40 cellular contexts compared by ENCODE assay signal in genomic region chr17:77712578-77712977, GRCh38.
"Had no signal": no experiment of that assay in that cellular context is flagged by ENCODE, and none has a peak within 500 bp of the region (broad histone marks: within the 10 kb centered on the region; RNA-seq: fewer than 3 reads in every experiment).

No MANE protein-coding gene starts in this region.

- H3K9me3 ChIP-seq: ascending aorta, body of pancreas, breast epithelium had no signal

- H3K4me3 Mint-ChIP-seq: activated naive CD4-positive, alpha-beta T cell treated with anti-CD3 and anti-CD28 coated beads for 36 hours; activated naive CD4-positive, alpha-beta T cell treated with anti-CD3 and anti-CD28 coated beads, Interleukin-2, amount 10 ng/mL, durations not matched to agents 7 days and 5 days; activated naive CD4-positive, alpha-beta T cell treated with anti-CD3 and anti-CD28 coated beads, Interleukin-2, amount 50 U/mL, for 24 hours; activated naive CD8-positive, alpha-beta T cell; activated naive CD8-positive, alpha-beta T cell treated with anti-CD3 and anti-CD28 coated beads for 36 hours; activated naive CD8-positive, alpha-beta T cell treated with anti-CD3 and anti-CD28 coated beads, Interleukin-2, amount 10 ng/mL, durations not matched to agents 7 days and 5 days; activated naive CD8-positive, alpha-beta T cell treated with anti-CD3 and anti-CD28 coated beads, Interleukin-2, amount 50 U/mL, for 24 hours; activated T-cell treated with anti-CD3 and anti-CD28 coated beads, Interleukin-2, amount 50 U/mL, for 24 hours; activated T-cell treated with anti-CD3 and anti-CD28 coated beads, Interleukin-2, amount 50 U/mL, for 4 hours; activated T-cell treated with anti-CD3 and anti-CD28 coated beads, Interleukin-2, amount 50 U/mL, for 72 hours; activated T-helper 1 cell treated with anti-CD3 and anti-CD28 coated beads, Interleukin-12 subunit alpha, Interleukin-12 subunit beta, Interleukin-2, Interleukin-4 antibody, amounts not matched to agents 30 ng/mL and 10 ng/mL and 1 ng/mL, durations not matched to agents 14 hours and 24 hours and 36 hours; activated T-helper 17 cell treated with anti-CD3 and anti-CD28 coated beads, Interleukin-2, amount 50 U/mL, for 72 hours; brain; central memory CD8-positive, alpha-beta T cell had no signal

- ATAC-seq: activated naive CD4-positive, alpha-beta T cell treated with anti-CD3 and anti-CD28 coated beads, Interleukin-2, amount 50 U/mL, for 72 hours; activated naive CD8-positive, alpha-beta T cell treated with anti-CD3 and anti-CD28 coated beads, Interleukin-2, amount 50 U/mL, for 24 hours; activated T-cell treated with anti-CD3 and anti-CD28 coated beads, Interleukin-2, amount 50 U/mL, for 4 hours; activated T-cell treated with anti-CD3 and anti-CD28 coated beads, Interleukin-2, amount 50 U/mL, for 72 hours; activated T-helper 17 cell treated with anti-CD3 and anti-CD28 coated beads, Interleukin-2, amount 50 U/mL, for 72 hours; body of pancreas had no signal

- H3K27ac Mint-ChIP-seq: activated naive CD4-positive, alpha-beta T cell treated with anti-CD3 and anti-CD28 coated beads for 36 hours; activated naive CD4-positive, alpha-beta T cell treated with anti-CD3 and anti-CD28 coated beads, Interleukin-2, amount 10 ng/mL, durations not matched to agents 7 days and 5 days; activated naive CD4-positive, alpha-beta T cell treated with anti-CD3 and anti-CD28 coated beads, Interleukin-2, amount 50 U/mL, for 24 hours; activated naive CD4-positive, alpha-beta T cell treated with anti-CD3 and anti-CD28 coated beads, Interleukin-2, amount 50 U/mL, for 72 hours; activated naive CD8-positive, alpha-beta T cell; activated naive CD8-positive, alpha-beta T cell treated with anti-CD3 and anti-CD28 coated beads for 36 hours; activated naive CD8-positive, alpha-beta T cell treated with anti-CD3 and anti-CD28 coated beads, Interleukin-2, amount 10 ng/mL, durations not matched to agents 7 days and 5 days; activated naive CD8-positive, alpha-beta T cell treated with anti-CD3 and anti-CD28 coated beads, Interleukin-2, amount 50 U/mL, for 24 hours; activated T-cell treated with anti-CD3 and anti-CD28 coated beads, Interleukin-2, amount 50 U/mL, for 24 hours; activated T-cell treated with anti-CD3 and anti-CD28 coated beads, Interleukin-2, amount 50 U/mL, for 72 hours; activated T-helper 1 cell treated with anti-CD3 and anti-CD28 coated beads, Interleukin-12 subunit alpha, Interleukin-12 subunit beta, Interleukin-2, Interleukin-4 antibody, amounts not matched to agents 30 ng/mL and 10 ng/mL and 1 ng/mL, durations not matched to agents 14 hours and 24 hours and 36 hours; activated T-helper 17 cell treated with anti-CD3 and anti-CD28 coated beads, Interleukin-2, amount 50 U/mL, for 72 hours; activated T-helper 2 cell treated with anti-CD3 and anti-CD28 coated beads, Interferon-gamma antibody, Interleukin-2, Interleukin-4, amounts not matched to agents 10 μg/mL and 5 μg/mL and 100 μg/mL, durations not matched to agents 14 hours and 24 hours and 36 hours; brain had no signal

- DNase-seq: activated effector memory CD4-positive, alpha-beta T cell treated with anti-CD3 and anti-CD28 coated beads, Interleukin-2, amount 50 U/mL, for 16 hours; activated effector memory CD4-positive, alpha-beta T cell treated with Interleukin-2 at 50 U/mL for 16 hours; activated gamma-delta T cell; activated gamma-delta T cell treated with Interleukin-2 at 50 U/mL for 16 hours; activated naive CD4-positive, alpha-beta T cell; activated naive CD4-positive, alpha-beta T cell treated with anti-CD3 and anti-CD28 coated beads for 36 hours; activated naive CD4-positive, alpha-beta T cell treated with anti-CD3 and anti-CD28 coated beads, Interleukin-2, amount 10 ng/mL, durations not matched to agents 7 days and 5 days; activated naive CD4-positive, alpha-beta T cell treated with anti-CD3 and anti-CD28 coated beads, Interleukin-2, amount 50 U/mL, for 16 hours; activated naive CD4-positive, alpha-beta T cell treated with Interleukin-2 at 50 U/mL for 16 hours; activated naive CD8-positive, alpha-beta T cell treated with anti-CD3 and anti-CD28 coated beads for 36 hours; activated naive CD8-positive, alpha-beta T cell treated with anti-CD3 and anti-CD28 coated beads, Interleukin-2, amount 10 ng/mL, durations not matched to agents 7 days and 5 days; activated naive CD8-positive, alpha-beta T cell treated with anti-CD3 and anti-CD28 coated beads, Interleukin-2, amount 50 U/mL, for 24 hours; activated T-cell treated with anti-CD3 and anti-CD28 coated beads, Interleukin-2, amount 50 U/mL, for 1 hour; activated T-cell treated with anti-CD3 and anti-CD28 coated beads, Interleukin-2, amount 50 U/mL, for 24 hours; activated T-cell treated with anti-CD3 and anti-CD28 coated beads, Interleukin-2, amount 50 U/mL, for 4 hours; activated T-cell treated with anti-CD3 and anti-CD28 coated beads, Interleukin-2, amount 50 U/mL, for 48 hours; activated T-cell treated with anti-CD3 and anti-CD28 coated beads, Interleukin-2, amount 50 U/mL, for 72 hours; amniotic stem cell; amygdala; anterior cingulate cortex; aorta; body of pancreas; brain microvascular endothelial cell; caudate nucleus; central memory CD4-positive, alpha-beta T cell; cerebellar nuclear complex had no signal

- H3K4me3 ChIP-seq: adrenal gland, ascending aorta, body of pancreas, breast epithelium, cardiac muscle cell had no signal

- H3K9me3 Mint-ChIP-seq: central memory CD8-positive, alpha-beta T cell had no signal

- H3K36me3 Mint-ChIP-seq: activated naive CD8-positive, alpha-beta T cell; activated naive CD8-positive, alpha-beta T cell treated with anti-CD3 and anti-CD28 coated beads, Interleukin-2, amount 10 ng/mL, durations not matched to agents 7 days and 5 days had no signal

- H3K36me3 ChIP-seq: adrenal gland, ascending aorta, brain microvascular endothelial cell, breast epithelium, cardiac muscle cell had no signal

- H3K4me1 Mint-ChIP-seq: activated naive CD4-positive, alpha-beta T cell treated with anti-CD3 and anti-CD28 coated beads, Interleukin-2, amount 10 ng/mL, durations not matched to agents 7 days and 5 days; activated naive CD4-positive, alpha-beta T cell treated with anti-CD3 and anti-CD28 coated beads, Interleukin-2, amount 50 U/mL, for 24 hours; activated naive CD8-positive, alpha-beta T cell treated with anti-CD3 and anti-CD28 coated beads for 36 hours; activated naive CD8-positive, alpha-beta T cell treated with anti-CD3 and anti-CD28 coated beads, Interleukin-2, amount 10 ng/mL, durations not matched to agents 7 days and 5 days; activated naive CD8-positive, alpha-beta T cell treated with anti-CD3 and anti-CD28 coated beads, Interleukin-2, amount 50 U/mL, for 24 hours; activated T-helper 17 cell treated with anti-CD3 and anti-CD28 coated beads, Interleukin-2, amount 50 U/mL, for 72 hours; central memory CD8-positive, alpha-beta T cell had no signal

- H3K27ac ChIP-seq: adrenal gland, ascending aorta, body of pancreas, brain microvascular endothelial cell, breast epithelium, cardiac muscle cell had no signal

- H3K27me3 Mint-ChIP-seq: activated naive CD4-positive, alpha-beta T cell treated with anti-CD3 and anti-CD28 coated beads, Interleukin-2, amount 50 U/mL, for 24 hours; activated naive CD8-positive, alpha-beta T cell; activated naive CD8-positive, alpha-beta T cell treated with anti-CD3 and anti-CD28 coated beads for 36 hours; activated T-cell treated with anti-CD3 and anti-CD28 coated beads, Interleukin-2, amount 50 U/mL, for 24 hours had no signal

- H3K27me3 ChIP-seq: adrenal gland, ascending aorta, body of pancreas, brain microvascular endothelial cell, breast epithelium, cardiac muscle cell had no signal

- H3K4me1 ChIP-seq: adrenal gland, ascending aorta, body of pancreas, breast epithelium had no signal

- FAIRE-seq: astrocyte, bronchial epithelial cell had no signal
